Comparison of ENCODE assay signal across 28 cellular contexts in genomic region chr11:77205467-77206263, GRCh38.
DNase-seq lines count a peak whose midpoint lies in the region; ATAC-seq, FAIRE-seq and TF ChIP-seq lines count a peak whose summit lies in the region.
"Had no signal": no experiment of that assay in that cellular context is flagged by ENCODE, and none has a peak within 500 bp of the region (broad histone marks: within the 10 kb centered on the region; RNA-seq: fewer than 3 reads in every experiment).

No MANE protein-coding gene starts in this region.

- no peaks in the 10 kb centered on the region for H3K9me3 Mint-ChIP-seq in activated naive CD4-positive, alpha-beta T cell treated with anti-CD3 and anti-CD28 coated beads, Interleukin-2, amount 10 ng/mL, durations not matched to agents 7 days and 5 days
- H3K9me3 Mint-ChIP-seq in GM23338: no peaks in the 10 kb centered on the region
- H3K9me3 Mint-ChIP-seq: activated CD8-positive, alpha-beta T cell treated with anti-CD3 and anti-CD28 coated beads for 36 hours; activated T-cell treated with anti-CD3 and anti-CD28 coated beads, Interleukin-2, amount 50 U/mL, for 4 hours; IgD-negative memory B cell had no signal

- no peaks in the 10 kb centered on the region for H3K4me1 Mint-ChIP-seq in activated naive CD4-positive, alpha-beta T cell treated with anti-CD3 and anti-CD28 coated beads, Interleukin-2, amount 10 ng/mL, durations not matched to agents 7 days and 5 days
- H3K4me1 Mint-ChIP-seq in GM23338: peaks cover 3% of the 10 kb centered on the region; the same call in 1 of the 3 replicates

- H3K27me3 ChIP-seq in GM23338 (ENCODE audit: insufficient read depth) (no peaks in the 10 kb centered on the region), upper lobe of right lung (no peaks in the 10 kb centered on the region)
- H3K27me3 ChIP-seq: heart left ventricle, neutrophil, stomach, thyroid gland had no signal

- no peaks in the 10 kb centered on the region for H3K79me2 ChIP-seq in GM23338 (replicated peaks; ENCODE audit: insufficient read depth)

- no peaks in the 10 kb centered on the region for H4K20me1 ChIP-seq in GM23338 (replicated peaks; ENCODE audit: insufficient read depth)

- TF ChIP-seq CTCF in GM23338 (conservative IDR thresholded peaks at IDR 0.05; ENCODE audit: low read depth in 2 of 2) (no peak), kidney (IDR thresholded peaks at IDR 0.05; ENCODE audit: borderline replicate concordance, extremely low read depth, insufficient read depth) (no peak), upper lobe of right lung (IDR thresholded peaks at IDR 0.05) (no peak)

- H3K9me3 ChIP-seq in kidney (ENCODE audit: control insufficient read depth in 1 of 2, low read length in 2 of 2) (no peaks in the 10 kb centered on the region), upper lobe of right lung (no peaks in the 10 kb centered on the region)
- H3K9me3 ChIP-seq: heart left ventricle, neutrophil, psoas muscle, stomach, thyroid gland had no signal

- no peaks in the 10 kb centered on the region for H3K9me2 ChIP-seq in GM23338 (ENCODE audit: insufficient read depth)

- CTCF ChIA-PET in activated naive CD4-positive, alpha-beta T cell treated with anti-CD3 and anti-CD28 coated beads, Interleukin-2, amount 10 ng/mL, durations not matched to agents 7 days and 5 days (lab: Charles Lee): interaction anchor here (2.2 kb wide), 1 partner anchor 79 kb away, joined by 8 read pairs; no protein-coding TSS in a partner anchor

- no peak for FAIRE-seq in kidney (lab: Jason Lieb, UNC)
- FAIRE-seq: colon, G401.6 had no signal

- H3K9ac ChIP-seq in kidney (ENCODE audit: low read length in 2 of 2): no peak overlapping the region

- H3K27me3 Mint-ChIP-seq in activated naive CD4-positive, alpha-beta T cell treated with anti-CD3 and anti-CD28 coated beads, Interleukin-2, amount 10 ng/mL, durations not matched to agents 7 days and 5 days: peaks cover 7% of the 10 kb centered on the region
- peaks cover 10% of the 10 kb centered on the region for H3K27me3 Mint-ChIP-seq in GM23338 (ENCODE audit: insufficient read depth, low read depth, poor library complexity)
- H3K27me3 Mint-ChIP-seq: activated CD8-positive, alpha-beta T cell treated with anti-CD3 and anti-CD28 coated beads for 36 hours had no signal

- H3F3A ChIP-seq in GM23338 (replicated peaks; ENCODE audit: low read depth): no peaks in the 10 kb centered on the region

- intact Hi-C loops in kidney (cut with DNase I): no loop called here
- intact Hi-C loops in upper lobe of right lung (cut with DNase I): no loop called here

- H3K4me2 ChIP-seq in GM23338: no peak overlapping the region

- H3K36me3 ChIP-seq in GM23338 (ENCODE audit: insufficient read depth) (no peaks in the 10 kb centered on the region), kidney (ENCODE audit: control insufficient read depth in 1 of 2, insufficient read depth in 2 of 2, low read length in 2 of 2) (no peaks in the 10 kb centered on the region), upper lobe of right lung (no peaks in the 10 kb centered on the region)
- H3K36me3 ChIP-seq: heart left ventricle, neutrophil, thyroid gland had no signal

- no peaks in the 10 kb centered on the region for H3K36me3 Mint-ChIP-seq in activated naive CD4-positive, alpha-beta T cell treated with anti-CD3 and anti-CD28 coated beads, Interleukin-2, amount 10 ng/mL, durations not matched to agents 7 days and 5 days
- no peaks in the 10 kb centered on the region; the same call in 2 of the 3 replicates for H3K36me3 Mint-ChIP-seq in GM23338 (ENCODE audit: low read depth)
- H3K36me3 Mint-ChIP-seq: IgD-negative memory B cell had no signal

- no peak overlapping the region for H3K27ac ChIP-seq in GM23338 (ENCODE audit: low read depth)
- no peak overlapping the region for H3K27ac ChIP-seq in kidney (ENCODE audit: low read depth in 2 of 2, low read length in 2 of 2)
- no peak overlapping the region for H3K27ac ChIP-seq in upper lobe of right lung
- H3K27ac ChIP-seq: heart left ventricle, neutrophil, psoas muscle, stomach, thyroid gland had no signal

- H3K27ac Mint-ChIP-seq in activated naive CD4-positive, alpha-beta T cell treated with anti-CD3 and anti-CD28 coated beads, Interleukin-2, amount 10 ng/mL, durations not matched to agents 7 days and 5 days: no peak overlapping the region
- H3K27ac Mint-ChIP-seq in GM23338: no peak overlapping the region
- H3K27ac Mint-ChIP-seq: activated CD8-positive, alpha-beta T cell treated with anti-CD3 and anti-CD28 coated beads for 36 hours; IgD-negative memory B cell had no signal

- DNase-seq in activated naive CD4-positive, alpha-beta T cell treated with anti-CD3 and anti-CD28 coated beads, Interleukin-2, amount 10 ng/mL, durations not matched to agents 7 days and 5 days: peak; percentile 8
- DNase-seq in activated naive CD4-positive, alpha-beta T cell treated with Interleukin-2 at 50 U/mL for 16 hours: no peak
- DNase-seq in GM23338 (ENCODE audit: low spot score) (peak; percentile 25), kidney (peak; percentile 63), upper lobe of right lung (peak; percentile 58), CD1c-positive myeloid dendritic cell (ENCODE audit: extremely low spot score) (no peak), glomerular visceral epithelial cell (ENCODE audit: extremely low spot score) (no peak)
- DNase-seq: activated CD8-positive, alpha-beta T cell treated with anti-CD3 and anti-CD28 coated beads for 36 hours; activated gamma-delta T cell treated with Interleukin-2 at 50 U/mL for 16 hours; activated T-cell treated with anti-CD3 and anti-CD28 coated beads, Interleukin-2, amount 50 U/mL, for 4 hours; COR-L47; DMS53; effector memory CD4-positive, alpha-beta T cell; NCI-H1092; NCI-H1694 treated with DMSO at 0.1 percent for 48 hours; NCI-H2171 treated with DMSO at 0.1 percent for 48 hours; NCI-H510A treated with DMSO at 0.1 percent for 48 hours; PC-3; stomach; SW 1271; T-helper 9 cell; thyroid gland had no signal

- ATAC-seq in GM23338 (peak; percentile 25; the same call in 2 of the 3 replicates), upper lobe of right lung (no peak)
- ATAC-seq: activated CD8-positive, alpha-beta T cell treated with anti-CD3 and anti-CD28 coated beads for 36 hours; activated T-cell treated with anti-CD3 and anti-CD28 coated beads, Interleukin-2, amount 50 U/mL, for 4 hours; heart left ventricle; PC-3; psoas muscle had no signal

- H3K4me3 Mint-ChIP-seq in activated naive CD4-positive, alpha-beta T cell treated with anti-CD3 and anti-CD28 coated beads, Interleukin-2, amount 10 ng/mL, durations not matched to agents 7 days and 5 days: no peak overlapping the region
- H3K4me3 Mint-ChIP-seq in GM23338: no peak overlapping the region
- H3K4me3 Mint-ChIP-seq: activated CD8-positive, alpha-beta T cell treated with anti-CD3 and anti-CD28 coated beads for 36 hours; activated T-cell treated with anti-CD3 and anti-CD28 coated beads, Interleukin-2, amount 50 U/mL, for 4 hours; IgD-negative memory B cell had no signal

- no peak overlapping the region for H2AFZ ChIP-seq in GM23338

- H3K4me3 ChIP-seq in GM23338: no peak overlapping the region
- H3K4me3 ChIP-seq in kidney (ENCODE audit: low read length in 2 of 2): no peak overlapping the region
- no peak overlapping the region for H3K4me3 ChIP-seq in upper lobe of right lung
- H3K4me3 ChIP-seq: heart left ventricle, psoas muscle, stomach, thyroid gland had no signal

- no peaks in the 10 kb centered on the region for H3K4me1 ChIP-seq in GM23338 (ENCODE audit: insufficient read depth)
- H3K4me1 ChIP-seq in kidney (ENCODE audit: control insufficient read depth in 1 of 2, insufficient read depth in 1 of 2, low read depth in 1 of 2, low read length in 2 of 2): no peaks in the 10 kb centered on the region
- no peaks in the 10 kb centered on the region for H3K4me1 ChIP-seq in upper lobe of right lung
- H3K4me1 ChIP-seq: heart left ventricle, psoas muscle, stomach, thyroid gland had no signal

TF ChIP-seq in GM23338, 12 proteins besides CTCF, POLR2A, EP300 and RAD21:
- TF ChIP-seq REST (IDR thresholded peaks at IDR 0.05; ENCODE audit: unreplicated experiment): no peak
- TF ChIP-seq CREB1 (CRISPR knock-in tag; IDR thresholded peaks at IDR 0.05; ENCODE audit: low read depth): no peak
- TF ChIP-seq ZNF114 (CRISPR knock-in tag; IDR thresholded peaks at IDR 0.05): no peak
- TF ChIP-seq ZNF331 (CRISPR knock-in tag; IDR thresholded peaks at IDR 0.05; ENCODE audit: low read depth): no peak
- TF ChIP-seq ETS1 (IDR thresholded peaks at IDR 0.05): no peak
- TF ChIP-seq NANOG (IDR thresholded peaks at IDR 0.05; ENCODE audit: borderline replicate concordance): no peak
- TF ChIP-seq POLR2AphosphoS5 (IDR thresholded peaks at IDR 0.05; ENCODE audit: low read depth): no peak
TF ChIP-seq in GM23338: peak in this region for 0.

Comparison
In these comparisons a context has a peak if more than half of its experiments do, and no peak if none do; other contexts are left out.
1. DNase-seq: peak in activated naive CD4-positive, alpha-beta T cell treated with anti-CD3 and anti-CD28 coated beads, Interleukin-2, amount 10 ng/mL, durations not matched to agents 7 days and 5 days (single experiment), GM23338 (single experiment), kidney (single experiment) and upper lobe of right lung (single experiment); none in activated naive CD4-positive, alpha-beta T cell treated with Interleukin-2 at 50 U/mL for 16 hours (single experiment), CD1c-positive myeloid dendritic cell (single experiment) and glomerular visceral epithelial cell (single experiment).